8 cellular contexts compared by ENCODE assay signal in genomic region chr2:230068658-230069080, GRCh38. TPM values are rescaled to one million over a fixed set of nuclear protein-coding genes. Genes with fewer than 3 reads are reported as not detected.
DNase-seq lines count a peak whose midpoint lies in the region; ATAC-seq and TF ChIP-seq lines count a peak whose summit lies in the region.

Gene SLC16A14, minus strand, starts transcription at chr2:230068924. Its CDS starts 9,572 bp downstream, at chr2:230059352.

- no peaks in the 10 kb centered on the region for H3K27me3 ChIP-seq in CD4-positive, alpha-beta memory T cell (ENCODE audit: insufficient read depth, low read length)
- H3K27me3 ChIP-seq in MG63, result no peaks in the 10 kb centered on the region
- no peaks in the 10 kb centered on the region for H3K27me3 ChIP-seq in liver (ENCODE audit: control insufficient read depth in 4 of 4, insufficient read depth in 4 of 4, low read length in 3 of 4)

- peak in 4 of 5 donors; percentile 17 to 31 (median 25) for DNase-seq in CD4-positive, alpha-beta memory T cell
- DNase-seq in MG63, result peak; percentile 17
- peak in 1 of 3 donors; percentile 20 for DNase-seq in T-helper 17 cell
- peak; percentile 66 for DNase-seq in dermis blood vessel endothelial cell
- DNase-seq in NCI-H226, result no peak

- H3K4me3 Mint-ChIP-seq in CD4-positive, alpha-beta memory T cell, result peak within 1 kb of the TSS; percentile 89 to 94 (median 92)
- H3K4me3 Mint-ChIP-seq in T-helper 17 cell, result peak within 1 kb of the TSS; percentile 94
- peak within 1 kb of the TSS; percentile 85 for H3K4me3 Mint-ChIP-seq in stimulated activated naive CD8-positive, alpha-beta T cell treated with anti-CD3 and anti-CD28 coated beads, Interleukin-15, Interleukin-2, amounts not matched to agents 100 ng/mL and 50 ng/mL, for 24 hours

- H3K4me1 Mint-ChIP-seq in CD4-positive, alpha-beta memory T cell, result peaks cover 8 to 15% (median 10%) of the 10 kb centered on the region in 4 donors
- H3K4me1 Mint-ChIP-seq in T-helper 17 cell, result peaks cover 20% of the 10 kb centered on the region
- H3K4me1 Mint-ChIP-seq in stimulated activated naive CD8-positive, alpha-beta T cell treated with anti-CD3 and anti-CD28 coated beads, Interleukin-15, Interleukin-2, amounts not matched to agents 100 ng/mL and 50 ng/mL, for 24 hours (ENCODE audit: low read depth), result peaks cover 24% of the 10 kb centered on the region

- peaks cover 3 to 6% of the 10 kb centered on the region in 2 donors for H3K27me3 Mint-ChIP-seq in CD4-positive, alpha-beta memory T cell
- H3K27me3 Mint-ChIP-seq in T-helper 17 cell, result peaks cover 24% of the 10 kb centered on the region
- H3K27me3 Mint-ChIP-seq in stimulated activated naive CD8-positive, alpha-beta T cell treated with anti-CD3 and anti-CD28 coated beads, Interleukin-15, Interleukin-2, amounts not matched to agents 100 ng/mL and 50 ng/mL, for 24 hours, result peaks cover 14% of the 10 kb centered on the region

- peaks cover 12% of the 10 kb centered on the region for H3K4me1 ChIP-seq in CD4-positive, alpha-beta memory T cell (ENCODE audit: insufficient read depth, low read length)
- H3K4me1 ChIP-seq in liver (ENCODE audit: control insufficient read depth in 4 of 4, insufficient read depth in 4 of 4, low read length in 3 of 4), result peaks cover 2 to 50% (median 32%) of the 10 kb centered on the region in 4 donors

- peak within 1 kb of the TSS; percentile 23 to 70 for H3K4me3 ChIP-seq in CD4-positive, alpha-beta memory T cell (ENCODE audit: low read length in 2 of 2)
- H3K4me3 ChIP-seq in MG63, result peak within 1 kb of the TSS; percentile 32
- peak within 1 kb of the TSS; percentile 56 to 83 (median 78) for H3K4me3 ChIP-seq in liver (ENCODE audit: low read depth in 1 of 3, low read length in 3 of 3)

- 16% methylated on average over 24 of the region's 24 CpGs for WGBS in liver

- H3K27ac Mint-ChIP-seq in CD4-positive, alpha-beta memory T cell, result peak within 1 kb of the TSS in 4 of 7 donors; percentile 12 to 84 (median 48)
- H3K27ac Mint-ChIP-seq in T-helper 17 cell, result peak within 1 kb of the TSS; percentile 72
- peak within 1 kb of the TSS; percentile 71 for H3K27ac Mint-ChIP-seq in stimulated activated naive CD8-positive, alpha-beta T cell treated with anti-CD3 and anti-CD28 coated beads, Interleukin-15, Interleukin-2, amounts not matched to agents 100 ng/mL and 50 ng/mL, for 24 hours

- peak; percentile 54 to 57 for TF ChIP-seq RAD21 in liver (IDR thresholded peaks at IDR 0.05)

- peaks cover 0 to 2% (median 0%) of the 10 kb centered on the region in 8 donors for H3K9me3 Mint-ChIP-seq in CD4-positive, alpha-beta memory T cell
- peaks cover 2% of the 10 kb centered on the region for H3K9me3 Mint-ChIP-seq in stimulated activated naive CD8-positive, alpha-beta T cell treated with anti-CD3 and anti-CD28 coated beads, Interleukin-15, Interleukin-2, amounts not matched to agents 100 ng/mL and 50 ng/mL, for 24 hours

- no peak for TF ChIP-seq CTCF in liver (IDR thresholded peaks at IDR 0.05; ENCODE audit: low read depth, low read length, missing input control)

- H3K36me3 Mint-ChIP-seq in CD4-positive, alpha-beta memory T cell, result peaks cover 0 to 5% of the 10 kb centered on the region in 2 donors
- H3K36me3 Mint-ChIP-seq in T-helper 17 cell (ENCODE audit: low read depth), result peaks cover 4% of the 10 kb centered on the region
- no peaks in the 10 kb centered on the region for H3K36me3 Mint-ChIP-seq in stimulated activated naive CD8-positive, alpha-beta T cell treated with anti-CD3 and anti-CD28 coated beads, Interleukin-15, Interleukin-2, amounts not matched to agents 100 ng/mL and 50 ng/mL, for 24 hours (ENCODE audit: low read depth)

- intact Hi-C loops in CD4-positive, alpha-beta memory T cell (cut with micrococcal nuclease), result loop anchor here (1.0 to 5.0 kb wide), 3 partner anchors 60 to 344 kb away; no protein-coding TSS in a partner anchor

- H3K9ac ChIP-seq in liver (ENCODE audit: low read depth in 1 of 2, low read length in 2 of 2), result peak within 1 kb of the TSS in 1 of 2 donors; percentile 74

- POLR2A ChIA-PET in CD4-positive, alpha-beta memory T cell (lab: Charles Lee; ENCODE audit: partially characterized antibody), result no interaction called here

- ATAC-seq in GM21447 (IDR thresholded peaks at IDR 0.05; ENCODE audit: unreplicated experiment), result peak; percentile 29
- ATAC-seq in T-helper 17 cell, result peak; percentile 24

- H3K27ac ChIP-seq in CD4-positive, alpha-beta memory T cell (ENCODE audit: low read depth, low read length), result no peak within 1 kb of the TSS
- peak within 1 kb of the TSS; percentile 51 to 71 for H3K27ac ChIP-seq in liver (ENCODE audit: low read depth in 1 of 2, low read length in 2 of 2)

- CTCF ChIA-PET in CD4-positive, alpha-beta memory T cell (lab: Charles Lee; ENCODE audit: partially characterized antibody), result interaction anchor here (2.2 to 4.5 kb wide), 7 partner anchors 8 to 542 kb away, joined by 6 to 31 read pairs (median 12); no protein-coding TSS in a partner anchor

- H3K9me3 ChIP-seq in CD4-positive, alpha-beta memory T cell (ENCODE audit: control insufficient read depth in 1 of 2, low read length in 2 of 2), result no peaks in the 10 kb centered on the region
- H3K9me3 ChIP-seq in MG63 (0 out of 2 replicates have a peak, but pooled peaks cover 2% of the 10 kb centered on the region), T-helper 17 cell (ENCODE audit: control insufficient read depth, low read length, poor library complexity, severe bottlenecking) (no peaks in the 10 kb centered on the region), liver (ENCODE audit: control insufficient read depth in 4 of 4, low read length in 3 of 4) (no peaks in the 10 kb centered on the region)

- no peaks in the 10 kb centered on the region for H3K36me3 ChIP-seq in CD4-positive, alpha-beta memory T cell (ENCODE audit: insufficient read depth, low read length)
- H3K36me3 ChIP-seq in MG63 (no peaks in the 10 kb centered on the region), liver (ENCODE audit: control insufficient read depth in 4 of 4, insufficient read depth in 3 of 4, low read depth in 1 of 4, low read length in 3 of 4) (no peaks in the 10 kb centered on the region)

TF ChIP-seq in liver, 16 proteins besides CTCF, POLR2A, EP300 and RAD21:
- TF ChIP-seq REST (IDR thresholded peaks at IDR 0.05) (peak; percentile 37), YY1 (IDR thresholded peaks at IDR 0.05) (peak; percentile 37), TAF1 (conservative IDR thresholded peaks at IDR 0.05) (no peak), RXRA (IDR thresholded peaks at IDR 0.05) (peak in 1 of 2 donors; percentile 31), NR2F2 (IDR thresholded peaks at IDR 0.05) (no peak), HNF4A (conservative IDR thresholded peaks at IDR 0.05) (peak in 1 of 2 donors; percentile 13)
TF ChIP-seq in liver: peak in this region for 4.

RNA-seq across cellular contexts. Expression of gene SLC16A14, which starts in this region (rescaled TPM):
- total RNA-seq in CD4-positive, alpha-beta memory T cell, result under 1 TPM; 0.12 to 0.14 TPM
- polyA plus RNA-seq in CD4-positive, alpha-beta memory T cell, result under 1 TPM in 1 of 2 donors, not detected in 1; 0.44 TPM
- total RNA-seq in MG63 (2014; rRNA removed; shearing (Covaris generic); ENCODE audit: low replicate concordance), result 1.6 and 2.1 TPM in 2 replicates
- under 1 TPM in 1 of 2 donors, not detected in 1; 0.23 TPM for total RNA-seq in T-helper 17 cell
- total RNA-seq in dermis blood vessel endothelial cell, result under 0.01 and 0.09 TPM in 2 replicates
- total RNA-seq in liver, result 1 to 10 TPM in 1 of 2 donors, under 1 TPM in 1; 0.79 to 3.7 TPM
- polyA plus RNA-seq in liver, result 1 to 10 TPM in 1 of 2 donors, under 1 TPM in 1; 0.28 to 1.4 TPM

Comparison
In these comparisons a context has a peak if more than half of its experiments do, and no peak if none do; other contexts are left out.
1. Peak in DNase-seq and H3K4me3 ChIP-seq in CD4-positive, alpha-beta memory T cell; RNA of the gene not detected or under 1 TPM.
2. Peak in ATAC-seq in T-helper 17 cell; RNA of the gene not detected or under 1 TPM.
3. Peak in DNase-seq in dermis blood vessel endothelial cell; RNA of the gene not detected or under 1 TPM.